Comparison of ENCODE assay signal across 19 cellular contexts in the genomic region with DNA sequence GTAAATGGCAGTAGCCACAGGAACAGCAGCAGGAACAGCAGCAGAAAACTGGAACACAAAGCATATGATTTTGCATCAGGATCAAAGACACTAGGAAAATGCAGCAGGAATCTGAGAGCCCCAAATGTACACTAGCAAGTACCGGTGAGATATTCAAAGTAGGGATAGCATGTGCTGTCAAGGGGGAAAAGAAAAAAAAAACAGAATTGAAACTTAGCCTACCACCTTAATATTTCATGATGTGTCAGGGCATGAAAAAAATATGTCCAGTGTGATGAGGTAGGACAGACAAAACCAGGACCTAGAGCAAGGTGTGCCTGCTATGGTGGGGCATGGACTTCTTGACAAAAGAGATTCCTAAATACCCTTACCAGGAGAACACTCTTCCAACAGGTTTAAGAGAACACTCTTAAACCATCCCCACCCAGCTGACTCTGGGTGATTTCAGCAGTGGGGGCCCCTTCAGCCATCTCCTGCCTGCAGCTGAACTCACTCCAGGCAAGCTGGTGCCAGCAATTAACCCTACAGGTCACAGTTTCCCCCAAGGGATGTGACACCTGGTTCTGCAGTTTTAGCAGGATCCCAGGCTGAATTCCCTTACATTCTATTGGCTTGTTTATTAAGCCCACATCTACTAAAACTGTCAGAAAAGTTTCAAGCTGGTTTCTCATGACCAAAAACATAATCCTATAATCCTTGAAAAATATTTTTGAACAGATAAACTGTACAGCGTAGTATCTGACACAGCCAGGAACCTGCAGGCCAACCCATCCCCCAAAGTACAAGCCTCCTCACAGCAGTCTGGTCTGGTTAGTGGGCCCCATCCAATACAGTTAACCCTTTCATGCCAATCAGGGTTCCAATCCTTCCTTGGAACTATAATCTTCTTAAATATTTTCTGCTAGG.
DNase-seq lines count a peak whose midpoint lies in the region; ATAC-seq, FAIRE-seq and TF ChIP-seq lines count a peak whose summit lies in the region.
"Had no signal": no experiment of that assay in that cellular context is flagged by ENCODE, and none has a peak within 500 bp of the region (broad histone marks: within the 10 kb centered on the region; RNA-seq: fewer than 3 reads in every experiment).

No MANE protein-coding gene starts in this region.

- FAIRE-seq in GM12891 (lab: Jason Lieb, UNC) (no peak), frontal cortex (lab: Jason Lieb, UNC) (no peak), RCC 7860 (lab: Jason Lieb, UNC) (no peak)

- H3K27me3 Mint-ChIP-seq in nephron progenitor cell (ENCODE audit: low read depth, poor library complexity): no peaks in the 10 kb centered on the region

- in situ Hi-C loops in HAP-1 (cut with MboI; ENCODE audit: low sequenced_read_pairs): no loop called here

- TF ChIP-seq CTCF in VCaP (conservative IDR thresholded peaks at IDR 0.05) (no peak), nephron progenitor cell (IDR thresholded peaks at IDR 0.05) (no peak)

- peak overlapping the region; percentile 45 for H3K27ac ChIP-seq in VCaP
- H3K27ac ChIP-seq: A549, C4-2B, KMS-11, Peyer's patch had no signal

- no peak overlapping the region for H3K4me3 ChIP-seq in HAP-1
- H3K4me3 ChIP-seq: A549, Peyer's patch had no signal

- no peaks in the 10 kb centered on the region for H3K36me3 ChIP-seq in HAP-1 (replicated peaks)
- H3K36me3 ChIP-seq: Peyer's patch had no signal

- ATAC-seq in HG03060 (IDR thresholded peaks at IDR 0.05; ENCODE audit: low read depth, unreplicated experiment): peak; percentile 42
- ATAC-seq: A549 had no signal

- no peak overlapping the region for H3K4me3 Mint-ChIP-seq in nephron progenitor cell

- H3K4me1 ChIP-seq in HAP-1: no peaks in the 10 kb centered on the region
- H3K4me1 ChIP-seq: A549, Peyer's patch had no signal

- no peaks in the 10 kb centered on the region for H3K9me3 ChIP-seq in HAP-1
- H3K9me3 ChIP-seq: A549, Peyer's patch had no signal

- H3K27me3 ChIP-seq in HAP-1 (ENCODE audit: low read depth): no peaks in the 10 kb centered on the region
- H3K27me3 ChIP-seq: Peyer's patch had no signal

- no peaks in the 10 kb centered on the region for H3K36me3 Mint-ChIP-seq in nephron progenitor cell (ENCODE audit: low read depth)

- no peak for TF ChIP-seq POLR2A in GM12891 (IDR thresholded peaks at IDR 0.05; ENCODE audit: low read depth, low read length)

- peaks cover 20% of the 10 kb centered on the region for H3K4me1 Mint-ChIP-seq in nephron progenitor cell

- peak overlapping the region; percentile 60 for H3K27ac Mint-ChIP-seq in nephron progenitor cell

- peaks cover 39% of the 10 kb centered on the region for H3K9me3 Mint-ChIP-seq in nephron progenitor cell

- no peak for DNase-seq in GM12891 (ENCODE audit: insufficient read length, low spot score)
- DNase-seq in nephron progenitor cell: peak; percentile 9
- no peak for DNase-seq in frontal cortex (ENCODE audit: low spot score in 2 of 2)
- DNase-seq in HAP-1 (ENCODE audit: low spot score in 2 of 2): no peak
- no peak for DNase-seq in activated CD4-positive, alpha-beta T cell treated with anti-CD3 and anti-CD28 coated beads for 4 hours
- no peak for DNase-seq in RCC 7860 (ENCODE audit: low spot score)
- DNase-seq: COR-L47, DMS153, H7, NCI-H1092 treated with DMSO at 0.1 percent for 48 hours, NCI-H1694, NCI-H345, Peyer's patch, SHP77 had no signal

TF ChIP-seq in GM12891, 5 proteins besides CTCF, POLR2A, EP300 and RAD21:
- TF ChIP-seq SPI1 (IDR thresholded peaks at IDR 0.05; ENCODE audit: low read depth, low read length) (peak; percentile 25; the same call in 1 of the 2 replicates), TAF1 (IDR thresholded peaks at IDR 0.05; ENCODE audit: low read depth, low read length) (no peak), POLR2AphosphoS5 (IDR thresholded peaks at IDR 0.05; ENCODE audit: low read depth, low read length) (no peak)
TF ChIP-seq in GM12891: peak in this region for 1.
